ENCODE assay signal across 8 cellular contexts in the genomic region with DNA sequence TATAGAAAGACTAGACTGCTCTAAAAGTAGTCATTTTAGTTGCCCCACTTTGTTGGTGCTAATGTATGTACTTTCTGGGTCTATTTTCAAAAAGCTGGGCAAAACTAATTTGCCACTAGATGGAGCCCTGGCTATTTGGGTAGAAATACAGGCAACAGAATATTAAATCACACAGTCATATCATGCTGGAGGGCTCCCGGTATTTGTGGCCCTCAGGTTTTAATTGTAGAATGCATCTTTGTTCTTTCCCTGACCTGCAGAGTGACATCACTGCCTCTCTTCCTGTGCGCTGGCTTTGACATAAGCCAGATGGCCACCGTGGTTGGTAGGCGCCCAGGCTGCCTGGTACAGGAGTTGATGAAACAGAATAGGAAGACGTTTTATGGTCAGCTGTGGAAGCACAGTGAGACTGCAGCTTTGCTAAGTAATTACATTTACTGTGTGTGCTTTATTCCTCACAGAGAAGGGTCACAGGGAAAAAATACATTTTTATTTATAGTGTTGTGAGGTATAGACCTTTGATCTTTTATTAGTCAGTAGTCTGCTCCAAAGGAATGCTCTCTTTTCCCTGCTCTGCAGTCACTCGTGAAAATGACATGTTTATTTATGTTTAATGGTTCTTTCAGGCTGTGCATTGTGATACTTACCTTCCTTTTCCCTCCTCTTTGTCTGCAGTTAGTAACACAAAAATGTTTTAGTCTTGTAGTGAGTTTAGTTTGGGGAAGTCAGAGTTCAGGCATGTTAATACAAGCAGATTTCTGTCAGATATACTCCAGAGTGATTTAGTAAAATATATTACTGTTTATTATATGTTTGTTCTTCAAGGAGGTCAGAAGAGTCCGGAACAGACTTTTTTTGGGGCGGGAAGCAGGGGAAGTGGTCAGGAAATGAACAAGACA. TPM values are rescaled to one million over a fixed set of nuclear protein-coding genes. Genes with fewer than 3 reads are reported as not detected.
DNase-seq lines count a peak whose midpoint lies in the region; ATAC-seq and TF ChIP-seq lines count a peak whose summit lies in the region.

No MANE protein-coding gene starts in this region.

- no peaks in the 10 kb centered on the region for H3K36me3 ChIP-seq in testis (ENCODE audit: low read depth, missing control alignments)

- DNase-seq in COR-L47 (lab: John Stamatoyannopoulos, UW) (peak; percentile 12), HPDE6-E6E7 (ENCODE audit: extremely low spot score) (peak; percentile 23), RWPE1 (ENCODE audit: low spot score) (peak; percentile 48), fibroblast of pulmonary artery (ENCODE audit: low read depth) (peak; percentile 88), posterior vena cava (ENCODE audit: low spot score) (peak; percentile 64), testis (no peak)

- POLR2A ChIA-PET in RWPE1 (lab: Yijun Ruan, JAX; ENCODE audit: low non-redundant PET) = no interaction called here

- intact Hi-C loops in posterior vena cava (cut with DNase I) = no loop called here
- intact Hi-C loops in testis (cut with DNase I; ENCODE audit: low total_unique reads) = no loop called here

- H3K27me3 ChIP-seq in testis = peaks cover 6% of the 10 kb centered on the region

- TF ChIP-seq POLR2A in testis (IDR thresholded peaks at IDR 0.05) = no peak

- ATAC-seq in HG03571 (IDR thresholded peaks at IDR 0.05; ENCODE audit: unreplicated experiment) = no peak
- ATAC-seq in HG03378 (IDR thresholded peaks at IDR 0.05; ENCODE audit: unreplicated experiment) = no peak

- H3K27ac ChIP-seq in RWPE1 (peak overlapping the region; percentile 76), testis (no peak overlapping the region)

- H3K9me3 ChIP-seq in testis = no peaks in the 10 kb centered on the region

- H3K4me3 ChIP-seq in fibroblast of pulmonary artery (replicated peaks; ENCODE audit: low read depth, low read length) = no peak overlapping the region
- no peak overlapping the region for H3K4me3 ChIP-seq in testis

- H3K4me1 ChIP-seq in testis = peaks cover 5% of the 10 kb centered on the region

- CTCF ChIA-PET in RWPE1 (lab: Yijun Ruan, JAX) = interaction anchor here (0.6 to 1.0 kb wide), 10 partner anchors 13 to 1391 kb away, joined by 3 to 12 read pairs (median 3); a partner anchor contains a TSS

- 65 to 68% methylated on average over 8 of the region's 8 CpGs for WGBS in testis, 2 donors

- TF ChIP-seq CTCF in RWPE1 (conservative IDR thresholded peaks at IDR 0.05; ENCODE audit: low read depth) = peak; percentile 79
- TF ChIP-seq CTCF in fibroblast of pulmonary artery (IDR thresholded peaks at IDR 0.05; ENCODE audit: low read length, missing control alignments) = peak; percentile 81
- TF ChIP-seq CTCF in testis (IDR thresholded peaks at IDR 0.05) = peak in 1 of 3 experiments; percentile 22

RNA-seq across cellular contexts. Expression of a gene that starts 28.4 kb away (rescaled TPM):
- total RNA-seq in posterior vena cava = 100 to 1,000 TPM; 299 to 329 TPM
- total RNA-seq in testis = 10 to 100 TPM; 15.1 to 17.2 TPM
- polyA plus RNA-seq in testis (ENCODE audit: insufficient read depth, low read depth, low replicate concordance) = 20.0 TPM

Comparison
In these comparisons a context has a peak if more than half of its experiments do, and no peak if none do; other contexts are left out.
1. RNA of a gene that starts 28.4 kb away (total RNA-seq): 299 to 329 TPM in posterior vena cava; 15.1 to 17.2 TPM in testis; every median in the first group is over 10 times any median in the second.